23 cellular contexts compared by ENCODE assay signal in the genomic region with DNA sequence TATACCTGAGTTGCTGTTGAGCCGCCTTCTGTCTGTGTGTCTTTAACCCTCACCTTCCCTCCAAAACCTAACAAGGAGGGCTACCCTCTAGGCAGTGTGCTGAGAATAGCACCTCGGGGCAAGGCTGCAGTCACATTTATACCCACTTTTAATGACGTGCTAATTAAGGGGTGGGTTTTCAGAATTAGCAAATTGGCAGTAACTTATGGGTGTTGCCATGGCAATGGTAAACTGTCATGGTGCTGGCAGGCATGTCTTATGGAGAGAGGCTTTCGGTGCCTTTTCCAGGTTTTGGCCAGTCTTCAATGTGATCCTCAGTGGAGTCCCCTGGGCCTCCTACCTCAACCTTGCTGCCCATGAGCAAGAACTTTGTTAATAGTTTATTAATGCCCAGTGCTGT. TPM values are rescaled to one million over a fixed set of nuclear protein-coding genes. Genes with fewer than 3 reads are reported as not detected.
"Had no signal": no experiment of that assay in that cellular context is flagged by ENCODE, and none has a peak within 500 bp of the region (broad histone marks: within the 10 kb centered on the region; RNA-seq: fewer than 3 reads in every experiment).

No MANE protein-coding gene starts in this region.

- H3K9me3 ChIP-seq: esophagus squamous epithelium, psoas muscle, tibial nerve had no signal

- H3K27ac ChIP-seq: brain microvascular endothelial cell, esophagus squamous epithelium, psoas muscle, tibial nerve had no signal

- H3K4me3 Mint-ChIP-seq: activated CD4-positive, alpha-beta T cell treated with anti-CD3 and anti-CD28 coated beads, Interleukin-2, amount 10 ng/mL, durations not matched to agents 7 days and 5 days; activated CD8-positive, alpha-beta T cell treated with anti-CD3 and anti-CD28 coated beads, Interleukin-2, amount 10 ng/mL, durations not matched to agents 7 days and 5 days; activated T-cell treated with anti-CD3 and anti-CD28 coated beads, Interleukin-2, amount 50 U/mL, for 24 hours; natural killer cell treated with Interleukin-12 subunit alpha and Interleukin-12 subunit beta and Interleukin-15 and Interleukin-18, amount 100 ng/mL, for 72 hours had no signal

- H3K4me3 ChIP-seq: esophagus squamous epithelium, tibial nerve had no signal

- H3K9me3 Mint-ChIP-seq: activated CD4-positive, alpha-beta T cell treated with anti-CD3 and anti-CD28 coated beads, Interleukin-2, amount 10 ng/mL, durations not matched to agents 7 days and 5 days; activated naive CD8-positive, alpha-beta T cell treated with anti-CD3 and anti-CD28 coated beads, Interleukin-2, amount 10 ng/mL, durations not matched to agents 7 days and 5 days; activated T-cell treated with anti-CD3 and anti-CD28 coated beads, Interleukin-2, amount 50 U/mL, for 24 hours; activated T-helper 2 cell treated with anti-CD3 and anti-CD28 coated beads, Interferon-gamma antibody, Interleukin-2, Interleukin-4, amounts not matched to agents 10 μg/mL and 5 μg/mL and 100 μg/mL, durations not matched to agents 14 hours and 24 hours and 36 hours; natural killer cell treated with Interleukin-12 subunit alpha and Interleukin-12 subunit beta and Interleukin-15 and Interleukin-18, amount 100 ng/mL, for 72 hours had no signal

- H3K27ac Mint-ChIP-seq: activated CD4-positive, alpha-beta T cell treated with anti-CD3 and anti-CD28 coated beads, Interleukin-2, amount 10 ng/mL, durations not matched to agents 7 days and 5 days; activated CD8-positive, alpha-beta T cell treated with anti-CD3 and anti-CD28 coated beads, Interleukin-2, amount 10 ng/mL, durations not matched to agents 7 days and 5 days; activated naive CD8-positive, alpha-beta T cell treated with anti-CD3 and anti-CD28 coated beads, Interleukin-2, amount 10 ng/mL, durations not matched to agents 7 days and 5 days; activated T-cell treated with anti-CD3 and anti-CD28 coated beads, Interleukin-2, amount 50 U/mL, for 24 hours; activated T-helper 2 cell treated with anti-CD3 and anti-CD28 coated beads, Interferon-gamma antibody, Interleukin-2, Interleukin-4, amounts not matched to agents 10 μg/mL and 5 μg/mL and 100 μg/mL, durations not matched to agents 14 hours and 24 hours and 36 hours; natural killer cell treated with Interleukin-12 subunit alpha and Interleukin-12 subunit beta and Interleukin-15 and Interleukin-18, amount 100 ng/mL, for 72 hours had no signal

- H3K27me3 ChIP-seq: brain microvascular endothelial cell had no signal

- DNase-seq: activated CD4-positive, alpha-beta T cell treated with anti-CD3 and anti-CD28 coated beads, Interleukin-2, amount 10 ng/mL, durations not matched to agents 7 days and 5 days; activated CD8-positive, alpha-beta T cell treated with anti-CD3 and anti-CD28 coated beads, Interleukin-2, amount 10 ng/mL, durations not matched to agents 7 days and 5 days; activated naive CD4-positive, alpha-beta T cell treated with Interleukin-2 at 50 U/mL for 16 hours; activated naive CD8-positive, alpha-beta T cell treated with anti-CD3 and anti-CD28 coated beads, Interleukin-2, amount 10 ng/mL, durations not matched to agents 7 days and 5 days; activated T-cell treated with anti-CD3 and anti-CD28 coated beads, Interleukin-2, amount 50 U/mL, for 24 hours; amygdala; brain microvascular endothelial cell; cerebellar nuclear complex; effector CD4-positive, alpha-beta T cell; esophagus squamous epithelium; psoas muscle; right cardiac atrium; stimulated activated CD4-positive, alpha-beta T cell treated with anti-CD3 and anti-CD28 coated beads, Interleukin-2, amount 100 ng/mL, for 24 hours; stimulated activated naive CD4-positive, alpha-beta T cell treated with Interleukin-2 at 50 U/mL for 16 hours; T-helper 1 cell; T-helper 9 cell had no signal

- H3K36me3 ChIP-seq: brain microvascular endothelial cell, esophagus squamous epithelium had no signal

- H3K36me3 Mint-ChIP-seq: activated naive CD8-positive, alpha-beta T cell treated with anti-CD3 and anti-CD28 coated beads, Interleukin-2, amount 10 ng/mL, durations not matched to agents 7 days and 5 days; natural killer cell treated with Interleukin-12 subunit alpha and Interleukin-12 subunit beta and Interleukin-15 and Interleukin-18, amount 100 ng/mL, for 72 hours had no signal

- ATAC-seq: activated CD4-positive, CD25-positive, alpha-beta regulatory T cell treated with anti-CD3 and anti-CD28 coated beads, Interleukin-2, amount 50 U/mL, for 24 hours; activated CD8-positive, alpha-beta T cell treated with anti-CD3 and anti-CD28 coated beads, Interleukin-2, amount 10 ng/mL, durations not matched to agents 7 days and 5 days; natural killer cell treated with Interleukin-12 subunit alpha and Interleukin-12 subunit beta and Interleukin-15 and Interleukin-18, amount 100 ng/mL, for 72 hours; psoas muscle had no signal

- H3K4me1 Mint-ChIP-seq: activated CD4-positive, alpha-beta T cell treated with anti-CD3 and anti-CD28 coated beads, Interleukin-2, amount 10 ng/mL, durations not matched to agents 7 days and 5 days had no signal

RNA-seq across cellular contexts. Expression of gene PNMA8A, which starts 1.2 kb away (rescaled TPM):
- total RNA-seq: activated CD4-positive, alpha-beta T cell treated with anti-CD3 and anti-CD28 coated beads, Interleukin-2, amount 10 ng/mL, durations not matched to agents 7 days and 5 days; activated CD8-positive, alpha-beta T cell treated with anti-CD3 and anti-CD28 coated beads, Interleukin-2, amount 10 ng/mL, durations not matched to agents 7 days and 5 days; activated T-helper 2 cell treated with anti-CD3 and anti-CD28 coated beads, Interferon-gamma antibody, Interleukin-2, Interleukin-4, amounts not matched to agents 10 μg/mL and 5 μg/mL and 100 μg/mL, durations not matched to agents 14 hours and 24 hours and 36 hours; natural killer cell treated with Interleukin-12 subunit alpha and Interleukin-12 subunit beta and Interleukin-15 and Interleukin-18, amount 100 ng/mL, for 72 hours had no signal

RNA-seq across cellular contexts. Expression of gene PNMA8B, which starts 23.1 kb away (rescaled TPM):
- total RNA-seq: activated T-helper 2 cell treated with anti-CD3 and anti-CD28 coated beads, Interferon-gamma antibody, Interleukin-2, Interleukin-4, amounts not matched to agents 10 μg/mL and 5 μg/mL and 100 μg/mL, durations not matched to agents 14 hours and 24 hours and 36 hours; natural killer cell treated with Interleukin-12 subunit alpha and Interleukin-12 subunit beta and Interleukin-15 and Interleukin-18, amount 100 ng/mL, for 72 hours had no signal

RNA-seq across cellular contexts. Expression of gene PNMA8C, which starts 43.9 kb away (rescaled TPM):
- total RNA-seq: activated CD4-positive, alpha-beta T cell treated with anti-CD3 and anti-CD28 coated beads, Interleukin-2, amount 10 ng/mL, durations not matched to agents 7 days and 5 days; activated T-helper 2 cell treated with anti-CD3 and anti-CD28 coated beads, Interferon-gamma antibody, Interleukin-2, Interleukin-4, amounts not matched to agents 10 μg/mL and 5 μg/mL and 100 μg/mL, durations not matched to agents 14 hours and 24 hours and 36 hours; esophagus squamous epithelium; glomerular endothelial cell; lower leg skin; natural killer cell treated with Interleukin-12 subunit alpha and Interleukin-12 subunit beta and Interleukin-15 and Interleukin-18, amount 100 ng/mL, for 72 hours; psoas muscle; subcutaneous adipose tissue had no signal

RNA-seq across cellular contexts. Expression of gene CCDC8, which starts 59.2 kb away (rescaled TPM):
- total RNA-seq: activated CD4-positive, alpha-beta T cell treated with anti-CD3 and anti-CD28 coated beads, Interleukin-2, amount 10 ng/mL, durations not matched to agents 7 days and 5 days; activated CD8-positive, alpha-beta T cell treated with anti-CD3 and anti-CD28 coated beads, Interleukin-2, amount 10 ng/mL, durations not matched to agents 7 days and 5 days; activated naive CD8-positive, alpha-beta T cell treated with anti-CD3 and anti-CD28 coated beads, Interleukin-2, amount 10 ng/mL, durations not matched to agents 7 days and 5 days; activated T-helper 2 cell treated with anti-CD3 and anti-CD28 coated beads, Interferon-gamma antibody, Interleukin-2, Interleukin-4, amounts not matched to agents 10 μg/mL and 5 μg/mL and 100 μg/mL, durations not matched to agents 14 hours and 24 hours and 36 hours; natural killer cell treated with Interleukin-12 subunit alpha and Interleukin-12 subunit beta and Interleukin-15 and Interleukin-18, amount 100 ng/mL, for 72 hours had no signal
